In genomic region chr12:109878749-109879148, GRCh38 we compare ENCODE assay signal across 1 cellular context.
TF ChIP-seq lines count a peak whose summit lies in the region.

No MANE protein-coding gene starts in this region.

TF ChIP-seq in endothelial cell of umbilical vein, 7 proteins besides CTCF, POLR2A, EP300 and RAD21 (continued from another document):
- TF ChIP-seq POLR2AphosphoS5 (IDR thresholded peaks at IDR 0.05; ENCODE audit: insufficient read depth, low read depth, low read length) (no peak), MAX (IDR thresholded peaks at IDR 0.05; ENCODE audit: insufficient read depth, insufficient read length) (no peak), MYC (IDR thresholded peaks at IDR 0.05; ENCODE audit: low read depth, low read length) (no peak), GATA2 (IDR thresholded peaks at IDR 0.05; ENCODE audit: insufficient read depth, insufficient read length, low read depth, low read length) (no peak)
